Comparison of ENCODE assay signal across 1 cellular context in genomic region chr6:134932121-134932520, GRCh38.
TF ChIP-seq lines count a peak whose summit lies in the region.

No MANE protein-coding gene starts in this region.

TF ChIP-seq in GM23338, 12 proteins besides CTCF, POLR2A, EP300 and RAD21:
- no peak for TF ChIP-seq EZH2 (IDR thresholded peaks at IDR 0.05; ENCODE audit: low read depth, unreplicated experiment)
- no peak for TF ChIP-seq ZNF462 (CRISPR knock-in tag; IDR thresholded peaks at IDR 0.05)
- TF ChIP-seq STAT1 (IDR thresholded peaks at IDR 0.05; ENCODE audit: unreplicated experiment) = no peak
- no peak for TF ChIP-seq ZNF331 (CRISPR knock-in tag; IDR thresholded peaks at IDR 0.05; ENCODE audit: low read depth)
- no peak for TF ChIP-seq REST (IDR thresholded peaks at IDR 0.05; ENCODE audit: unreplicated experiment)
- TF ChIP-seq EZH2phosphoT487 (IDR thresholded peaks at IDR 0.05; ENCODE audit: unreplicated experiment) = no peak
- no peak for TF ChIP-seq NANOG (IDR thresholded peaks at IDR 0.05; ENCODE audit: borderline replicate concordance)
- TF ChIP-seq POLR2AphosphoS5 (IDR thresholded peaks at IDR 0.05; ENCODE audit: low read depth) = no peak
- TF ChIP-seq ZNF114 (CRISPR knock-in tag; IDR thresholded peaks at IDR 0.05) = no peak
- TF ChIP-seq ETS1 (IDR thresholded peaks at IDR 0.05) = no peak
- no peak for TF ChIP-seq JUNB (IDR thresholded peaks at IDR 0.05; ENCODE audit: unreplicated experiment)
- no peak for TF ChIP-seq CREB1 (CRISPR knock-in tag; IDR thresholded peaks at IDR 0.05; ENCODE audit: low read depth)
